ENCODE assay signal across 23 cellular contexts in genomic region chr9:126166291-126166690, GRCh38.
A peak's percentile ranks its signal among the peaks of the same experiment; 100 is the strongest.
DNase-seq lines count a peak whose midpoint lies in the region; ATAC-seq and TF ChIP-seq lines count a peak whose summit lies in the region.
"Had no signal": no experiment of that assay in that cellular context is flagged by ENCODE, and none has a peak within 500 bp of the region (broad histone marks: within the 10 kb centered on the region; RNA-seq: fewer than 3 reads in every experiment).

No MANE protein-coding gene starts in this region.

- in situ Hi-C loops in GM13976 (cut with MboI; ENCODE audit: low sequenced_read_pairs, unreplicated experiment), result no loop called here

- DNase-seq in GM13976 (ENCODE audit: low spot score), result peak; percentile 1
- DNase-seq in lung (ENCODE audit: low spot score), result peak; percentile 15
- DNase-seq in stomach, result peak; percentile 1
- DNase-seq in putamen (ENCODE audit: low spot score), result no peak
- DNase-seq in DMS153 (lab: John Stamatoyannopoulos, UW), result no peak
- DNase-seq: CD8-positive, alpha-beta memory T cell; DMS 273 treated with DMSO at 0.1 percent for 48 hours; DMS79 treated with DMSO at 0.1 percent for 48 hours; GF-D8; GOT3; HFFc6; KBM-7; MV-4-11; NCI-H1105; NCI-H2029; NCI-H446; NCI-H524 treated with DMSO at 0.1 percent for 48 hours; NCI-H774; SIG-M5 had no signal

- H3K4me2 ChIP-seq in BLaER1, result 0 out of 2 replicates have a peak overlapping the region, but pooled peaks have one; percentile 67
- H3K4me2 ChIP-seq: A549 had no signal

- 85 to 91% methylated on average over 7 of the region's 7 CpGs for WGBS in lung, 2 donors
- 79 to 88% (median 86%) methylated on average over 7 of the region's 7 CpGs for WGBS in stomach, 5 donors

- ATAC-seq in lung (ENCODE audit: insufficient read depth, low FRiP score) (no peak), HG03342 (IDR thresholded peaks at IDR 0.05; ENCODE audit: unreplicated experiment) (no peak)
- ATAC-seq: A549 had no signal

- H3K27me3 ChIP-seq in BLaER1 (no peaks in the 10 kb centered on the region), lung (ENCODE audit: control insufficient read depth, insufficient read depth) (no peaks in the 10 kb centered on the region), stomach (peaks cover 0 to 41% (median 0%) of the 10 kb centered on the region in 3 donors)

- no peaks in the 10 kb centered on the region for H4K20me1 ChIP-seq in BLaER1

- H3K27ac ChIP-seq in BLaER1 (no peak overlapping the region), lung (ENCODE audit: low read depth in 1 of 2, low read length in 1 of 2) (no peak overlapping the region), stomach (no peak overlapping the region)
- H3K27ac ChIP-seq: A549 had no signal

- no peak for TF ChIP-seq POLR2A in stomach (IDR thresholded peaks at IDR 0.05)

- peaks cover 49% of the 10 kb centered on the region for H3K4me1 ChIP-seq in BLaER1
- no peaks in the 10 kb centered on the region for H3K4me1 ChIP-seq in lung (ENCODE audit: control insufficient read depth in 2 of 2, insufficient read depth in 2 of 2, low read length in 2 of 2)
- H3K4me1 ChIP-seq in stomach, result no peaks in the 10 kb centered on the region
- H3K4me1 ChIP-seq: A549, HAP-1 had no signal

- TF ChIP-seq CTCF in GM13976 (IDR thresholded peaks at IDR 0.05; ENCODE audit: borderline replicate concordance, control extremely low read depth, extremely low read depth, insufficient read depth, missing control alignments) (no peak), lung (IDR thresholded peaks at IDR 0.05; ENCODE audit: control extremely low read depth, extremely low read depth) (no peak), stomach (IDR thresholded peaks at IDR 0.05) (no peak)

- H3K4me3 ChIP-seq in BLaER1, result no peak overlapping the region
- no peak overlapping the region for H3K4me3 ChIP-seq in lung
- H3K4me3 ChIP-seq in stomach, result no peak overlapping the region
- H3K4me3 ChIP-seq: A549, HAP-1 had no signal

- no peak for TF ChIP-seq EP300 in stomach (IDR thresholded peaks at IDR 0.05)

- H3K9me3 ChIP-seq in BLaER1, result no peaks in the 10 kb centered on the region
- peaks cover 0 to 6% of the 10 kb centered on the region in 2 donors for H3K9me3 ChIP-seq in lung (ENCODE audit: control insufficient read depth in 2 of 2, insufficient read depth in 1 of 2, low read length in 1 of 2)
- H3K9me3 ChIP-seq in stomach, result no peaks in the 10 kb centered on the region
- H3K9me3 ChIP-seq: A549, HAP-1 had no signal

- no peak overlapping the region for H3K9ac ChIP-seq in BLaER1

- intact Hi-C loops in stomach (cut with DNase I; ENCODE audit: low total_unique reads), result no loop called here

- H3K36me3 ChIP-seq in BLaER1 (no peaks in the 10 kb centered on the region), lung (ENCODE audit: control insufficient read depth in 2 of 2, insufficient read depth in 2 of 2, low read length in 2 of 2) (no peaks in the 10 kb centered on the region), stomach (no peaks in the 10 kb centered on the region)
- H3K36me3 ChIP-seq: HAP-1 had no signal

Comparison
In these comparisons a context has a peak if more than half of its experiments do, and no peak if none do; other contexts are left out.
1. DNase-seq: peak in GM13976 (single experiment), lung (single experiment) and stomach (single experiment); none in putamen (single experiment) and DMS153 (single experiment).